ENCODE assay signal across 27 cellular contexts in genomic region chr11:4032097-4032496, GRCh38.
"Had no signal": no experiment of that assay in that cellular context is flagged by ENCODE, and none has a peak within 500 bp of the region (broad histone marks: within the 10 kb centered on the region; RNA-seq: fewer than 3 reads in every experiment).

No MANE protein-coding gene starts in this region.

- H3K27me3 Mint-ChIP-seq: activated CD8-positive, alpha-beta T cell treated with anti-CD3 and anti-CD28 coated beads for 36 hours had no signal

- DNase-seq: activated CD4-positive, alpha-beta T cell treated with anti-CD3 and anti-CD28 coated beads for 4 hours; activated CD8-positive, alpha-beta memory T cell treated with anti-CD3 and anti-CD28 coated beads, Interleukin-2, amount 50 U/mL, for 4 hours; activated CD8-positive, alpha-beta T cell treated with anti-CD3 and anti-CD28 coated beads for 36 hours; activated naive CD4-positive, alpha-beta T cell treated with anti-CD3 and anti-CD28 coated beads, Interleukin-2, amount 50 U/mL, for 16 hours; activated T-cell treated with anti-CD3 and anti-CD28 coated beads, Interleukin-2, amount 50 U/mL, for 72 hours; amniotic stem cell; body of pancreas; central memory CD4-positive, alpha-beta T cell; IMR-90; Kasumi-1; KBM-7; NCI-H1092; NCI-H2081 treated with DMSO at 0.1 percent for 48 hours; NCI-H446 treated with DMSO at 0.1 percent for 48 hours; NCI-H524 treated with DMSO at 0.1 percent for 48 hours; NCI-H748 treated with DMSO at 0.1 percent for 48 hours; NK-92 treated with Interleukin-12 subunit alpha and Interleukin-12 subunit beta, amount 100 ng/mL, for 24 hours; OCI-M1; Peyer's patch; Right ventricle myocardium superior; SJCRH30; SK-N-SH; T-helper 1 cell had no signal

- H3K9me3 ChIP-seq: body of pancreas, Peyer's patch, SJCRH30, SK-N-SH had no signal

- H3K27ac ChIP-seq: ascending aorta, body of pancreas, coronary artery, Peyer's patch, RWPE1, SJCRH30 had no signal

- H3K36me3 ChIP-seq: ascending aorta, Peyer's patch, SJCRH30 had no signal

- H3K9ac ChIP-seq: SK-N-SH had no signal

- ATAC-seq: activated CD4-positive, CD25-positive, alpha-beta regulatory T cell treated with anti-CD3 and anti-CD28 coated beads, Interleukin-2, amount 50 U/mL, for 24 hours; activated CD8-positive, alpha-beta T cell treated with anti-CD3 and anti-CD28 coated beads for 36 hours; activated T-cell treated with anti-CD3 and anti-CD28 coated beads, Interleukin-2, amount 50 U/mL, for 72 hours; body of pancreas had no signal

- H3K27me3 ChIP-seq: ascending aorta, body of pancreas, Peyer's patch, SJCRH30 had no signal

- H3K4me1 ChIP-seq: ascending aorta, body of pancreas, Peyer's patch, SJCRH30 had no signal

- H3K27ac Mint-ChIP-seq: activated CD8-positive, alpha-beta T cell treated with anti-CD3 and anti-CD28 coated beads for 36 hours; activated T-cell treated with anti-CD3 and anti-CD28 coated beads, Interleukin-2, amount 50 U/mL, for 72 hours had no signal

- H3K9me2 ChIP-seq: SK-N-SH had no signal

- H3K4me2 ChIP-seq: SK-N-SH had no signal

- H3K4me3 ChIP-seq: ascending aorta, body of pancreas, coronary artery, Peyer's patch, SJCRH30 had no signal

- H3K4me3 Mint-ChIP-seq: activated CD8-positive, alpha-beta T cell treated with anti-CD3 and anti-CD28 coated beads for 36 hours; activated T-cell treated with anti-CD3 and anti-CD28 coated beads, Interleukin-2, amount 50 U/mL, for 72 hours had no signal
